1 cellular context compared by ENCODE assay signal in genomic region chr9:78668148-78668825, GRCh38.
A peak's percentile ranks its signal among the peaks of the same experiment; 100 is the strongest.
TF ChIP-seq lines count a peak whose summit lies in the region.

No MANE protein-coding gene starts in this region.

TF ChIP-seq in HCT116, 20 proteins besides CTCF, POLR2A, EP300 and RAD21 (continued from another document):
- TF ChIP-seq ZBTB33 (IDR thresholded peaks at IDR 0.05; ENCODE audit: extremely low read depth, insufficient replicate concordance, low read length): no peak
- TF ChIP-seq ZNF274 (IDR thresholded peaks at IDR 0.05; ENCODE audit: low read depth, low read length): no peak
- no peak for TF ChIP-seq POLR2AphosphoS5 (IDR thresholded peaks at IDR 0.05; ENCODE audit: low read depth, low read length)
- peak; percentile 77; the same call in 1 of the 2 replicates for TF ChIP-seq MAX (IDR thresholded peaks at IDR 0.05)
- no peak for TF ChIP-seq EZH2 (IDR thresholded peaks at IDR 0.05)
- peak; percentile 92 for TF ChIP-seq FOSL1 (IDR thresholded peaks at IDR 0.05; ENCODE audit: low read depth)
- peak; percentile 28; the same call in 1 of the 2 replicates for TF ChIP-seq SP1 (IDR thresholded peaks at IDR 0.05; ENCODE audit: low read depth)
TF ChIP-seq in HCT116: peak in this region for 9.
